Comparison of ENCODE assay signal across 17 cellular contexts in genomic region chr1:95230768-95231191, GRCh38.
"Had no signal": no experiment of that assay in that cellular context is flagged by ENCODE, and none has a peak within 500 bp of the region (broad histone marks: within the 10 kb centered on the region; RNA-seq: fewer than 3 reads in every experiment).

No MANE protein-coding gene starts in this region.

- H3K36me3 ChIP-seq: left lung, neural progenitor cell, spleen, transverse colon had no signal

- H3K4me3 ChIP-seq: left lung, mucosa of descending colon, neural progenitor cell, spleen, transverse colon had no signal

- DNase-seq: activated CD4-positive, alpha-beta T cell treated with anti-CD3 and anti-CD28 coated beads, Interleukin-2, amount 50 U/mL, for 4 hours; activated effector memory CD4-positive, alpha-beta T cell treated with anti-CD3 and anti-CD28 coated beads, Interleukin-2, amount 50 U/mL, for 16 hours; activated naive CD4-positive, alpha-beta T cell treated with anti-CD3 and anti-CD28 coated beads, Interleukin-2, amount 50 U/mL, for 16 hours; activated T-cell treated with anti-CD3 and anti-CD28 coated beads, Interleukin-2, amount 50 U/mL, for 72 hours; aorta; effector CD8-positive, alpha-beta T cell; foreskin fibroblast; hippocampal formation; left lung; mucosa of descending colon; naive B cell; spleen; stimulated activated CD4-positive, alpha-beta T cell treated with anti-CD3 and anti-CD28 coated beads, Interleukin-4, amount 100 ng/mL, for 4 hours; T-helper 2 cell; transverse colon had no signal

- H3K27ac ChIP-seq: left lung, neural progenitor cell, spleen, transverse colon had no signal

- H3K4me2 ChIP-seq: neural progenitor cell had no signal

- H2AFZ ChIP-seq: neural progenitor cell had no signal

- FAIRE-seq: keratinocyte had no signal

- H3K27me3 ChIP-seq: left lung, neural progenitor cell, transverse colon had no signal

- H3K9me3 ChIP-seq: left lung, mucosa of descending colon, spleen, transverse colon had no signal
